In genomic region chr6:138863331-138863730, GRCh38 we compare ENCODE assay signal across 27 cellular contexts.
DNase-seq lines count a peak whose midpoint lies in the region; ATAC-seq and TF ChIP-seq lines count a peak whose summit lies in the region.
"Had no signal": no experiment of that assay in that cellular context is flagged by ENCODE, and none has a peak within 500 bp of the region (broad histone marks: within the 10 kb centered on the region; RNA-seq: fewer than 3 reads in every experiment).

No MANE protein-coding gene starts in this region.

- H3K27me3 ChIP-seq in SK-N-SH (ENCODE audit: insufficient read depth) (no peaks in the 10 kb centered on the region), gastroesophageal sphincter (no peaks in the 10 kb centered on the region), left lung (no peaks in the 10 kb centered on the region)
- H3K27me3 ChIP-seq: ascending aorta, testis, uterus had no signal

- no peak overlapping the region for H3K4me3 ChIP-seq in SK-N-SH (ENCODE audit: low read depth in 2 of 2, low read length in 1 of 2)
- H3K4me3 ChIP-seq in gastroesophageal sphincter, result no peak overlapping the region
- H3K4me3 ChIP-seq in left lung, result no peak overlapping the region
- H3K4me3 ChIP-seq: ascending aorta, GM23248, SK-N-MC, testis, uterus had no signal

- 0 out of 2 replicates have a peak overlapping the region, but pooled peaks have one; percentile 16 for H2AFZ ChIP-seq in SK-N-SH (ENCODE audit: low read depth)
- H2AFZ ChIP-seq: GM23248 had no signal

- no peaks in the 10 kb centered on the region for H3K79me2 ChIP-seq in SK-N-SH (ENCODE audit: insufficient read depth)

- TF ChIP-seq RAD21 in SK-N-SH (IDR thresholded peaks at IDR 0.05; ENCODE audit: low read length), result no peak

- H3K4me2 ChIP-seq in SK-N-SH, result no peak overlapping the region

- DNase-seq in SK-N-SH (no peak), left lung (peak in 1 of 2 donors; percentile 36), iPS-NIHi7 (ENCODE audit: extremely low spot score) (no peak), NCI-H1930 (lab: John Stamatoyannopoulos, UW) (no peak)
- no peak for DNase-seq in activated CD4-positive, CD25-positive, alpha-beta regulatory T cell treated with anti-CD3 and anti-CD28 coated beads, Interleukin-2, amount 50 U/mL, for 72 hours
- DNase-seq: 8988T; activated CD4-positive, alpha-beta T cell treated with anti-CD3 and anti-CD28 coated beads for 1 hour; activated CD8-positive, alpha-beta T cell treated with anti-CD3 and anti-CD28 coated beads for 36 hours; activated effector memory CD4-positive, alpha-beta T cell treated with Interleukin-2 at 50 U/mL for 16 hours; central memory CD4-positive, alpha-beta T cell; glutamatergic neuron; GM23248; IMR-90; NCI-H1105 treated with DMSO at 0.1 percent for 48 hours; NCI-H2029; NCI-H526; NK-92 treated with Interleukin-12 subunit alpha and Interleukin-12 subunit beta, amount 100 ng/mL, for 24 hours; stimulated activated CD4-positive, alpha-beta T cell treated with anti-CD3 and anti-CD28 coated beads, Interleukin-15, amount 100 ng/mL, for 24 hours; stimulated activated naive CD8-positive, alpha-beta T cell treated with anti-CD3 and anti-CD28 coated beads, Interleukin-15, Interleukin-2, amounts not matched to agents 100 U/mL and 50 U/mL, for 24 hours; T-helper 2 cell; testis; uterus had no signal

- H3K36me3 ChIP-seq in SK-N-SH (replicated peaks in 1 of 2; ENCODE audit: control insufficient read depth in 1 of 2, insufficient read depth in 2 of 2, low read length in 1 of 2) (no peaks in the 10 kb centered on the region), gastroesophageal sphincter (no peaks in the 10 kb centered on the region), left lung (no peaks in the 10 kb centered on the region)
- H3K36me3 ChIP-seq: ascending aorta, uterus had no signal

- ATAC-seq in SK-N-SH treated with all-trans-retinoic acid at 6 μM for 48 hours (no peak), gastroesophageal sphincter (peak; percentile 46), left lung (peak; percentile 99), HG03457 (IDR thresholded peaks at IDR 0.05; ENCODE audit: unreplicated experiment) (no peak)
- ATAC-seq: activated CD8-positive, alpha-beta T cell treated with anti-CD3 and anti-CD28 coated beads for 36 hours; stimulated activated naive CD8-positive, alpha-beta T cell treated with anti-CD3 and anti-CD28 coated beads, Interleukin-15, Interleukin-2, amounts not matched to agents 100 U/mL and 50 U/mL, for 24 hours had no signal

- no peaks in the 10 kb centered on the region for H3K9me2 ChIP-seq in SK-N-SH

- TF ChIP-seq EP300 in SK-N-SH (IDR thresholded peaks at IDR 0.05; ENCODE audit: borderline replicate concordance in 1 of 2, low read depth in 1 of 2, low read length in 1 of 2) (no peak), gastroesophageal sphincter (IDR thresholded peaks at IDR 0.05) (no peak)

- no peak overlapping the region for H3K27ac ChIP-seq in SK-N-SH (ENCODE audit: low read depth in 2 of 2, low read length in 1 of 2)
- peak overlapping the region; percentile 17 to 71 (median 56) for H3K27ac ChIP-seq in gastroesophageal sphincter
- H3K27ac ChIP-seq in left lung, result peak overlapping the region in 1 of 2 donors; percentile 55
- H3K27ac ChIP-seq: ascending aorta, GM23248, SK-N-MC, testis had no signal

- no peaks in the 10 kb centered on the region for H4K20me1 ChIP-seq in SK-N-SH (ENCODE audit: insufficient read depth)

- H3K4me1 ChIP-seq in SK-N-SH (ENCODE audit: control insufficient read depth in 1 of 2, insufficient read depth in 2 of 2, low read depth in 1 of 2, low read length in 1 of 2) (no peaks in the 10 kb centered on the region), gastroesophageal sphincter (peaks cover 0 to 22% (median 0%) of the 10 kb centered on the region in 3 donors), left lung (no peaks in the 10 kb centered on the region)
- H3K4me1 ChIP-seq: ascending aorta, testis, uterus had no signal

- 73% methylated on average over 8 of the region's 9 CpGs for whole genome bisulfite sequencing in SK-N-SH (ENCODE audit: low lambda C conversion rate)
- 36 to 48% methylated on average over 4 of the region's 9 CpGs for WGBS in gastroesophageal sphincter (ENCODE audit: low coverage in 1 of 2), 2 donors

- intact Hi-C loops in left lung (cut with DNase I), result no loop called here

- H3K9me3 ChIP-seq in SK-N-SH (no peaks in the 10 kb centered on the region), gastroesophageal sphincter (no peaks in the 10 kb centered on the region), left lung (no peaks in the 10 kb centered on the region)
- H3K9me3 ChIP-seq: ascending aorta, testis, uterus had no signal

- no peak for TF ChIP-seq POLR2A in gastroesophageal sphincter (IDR thresholded peaks at IDR 0.05)

- H3K9ac ChIP-seq in SK-N-SH, result no peak overlapping the region
- H3K9ac ChIP-seq: GM23248 had no signal

- POLR2A ChIA-PET in SK-N-SH (lab: Yijun Ruan, JAX), result no interaction called here

- CTCF ChIA-PET in SK-N-SH (lab: Yijun Ruan, JAX), result no interaction called here

- TF ChIP-seq CTCF in SK-N-SH (IDR thresholded peaks at IDR 0.05) (no peak), gastroesophageal sphincter (IDR thresholded peaks at IDR 0.05) (no peak), left lung (IDR thresholded peaks at IDR 0.05) (no peak)

- H3F3A ChIP-seq in SK-N-SH (replicated peaks; ENCODE audit: insufficient read depth), result no peaks in the 10 kb centered on the region

TF ChIP-seq in SK-N-SH, 30 proteins besides CTCF, POLR2A, EP300 and RAD21 (continues in another document):
- TF ChIP-seq FOXJ3 (CRISPR knock-in tag; IDR thresholded peaks at IDR 0.05) (no peak), MEF2A (IDR thresholded peaks at IDR 0.05; ENCODE audit: borderline replicate concordance, low read depth) (no peak), ELF1 (IDR thresholded peaks at IDR 0.05) (no peak), MXI1 (IDR thresholded peaks at IDR 0.05; ENCODE audit: low read depth, low read length) (no peak)
- TF ChIP-seq, protein P1, sequence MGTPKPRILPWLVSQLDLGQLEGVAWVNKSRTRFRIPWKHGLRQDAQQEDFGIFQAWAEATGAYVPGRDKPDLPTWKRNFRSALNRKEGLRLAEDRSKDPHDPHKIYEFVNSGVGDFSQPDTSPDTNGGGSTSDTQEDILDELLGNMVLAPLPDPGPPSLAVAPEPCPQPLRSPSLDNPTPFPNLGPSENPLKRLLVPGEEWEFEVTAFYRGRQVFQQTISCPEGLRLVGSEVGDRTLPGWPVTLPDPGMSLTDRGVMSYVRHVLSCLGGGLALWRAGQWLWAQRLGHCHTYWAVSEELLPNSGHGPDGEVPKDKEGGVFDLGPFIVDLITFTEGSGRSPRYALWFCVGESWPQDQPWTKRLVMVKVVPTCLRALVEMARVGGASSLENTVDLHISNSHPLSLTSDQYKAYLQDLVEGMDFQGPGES (IDR thresholded peaks at IDR 0.05; ENCODE audit: low read depth, low read length), result no peak
- TF ChIP-seq, protein P2, sequence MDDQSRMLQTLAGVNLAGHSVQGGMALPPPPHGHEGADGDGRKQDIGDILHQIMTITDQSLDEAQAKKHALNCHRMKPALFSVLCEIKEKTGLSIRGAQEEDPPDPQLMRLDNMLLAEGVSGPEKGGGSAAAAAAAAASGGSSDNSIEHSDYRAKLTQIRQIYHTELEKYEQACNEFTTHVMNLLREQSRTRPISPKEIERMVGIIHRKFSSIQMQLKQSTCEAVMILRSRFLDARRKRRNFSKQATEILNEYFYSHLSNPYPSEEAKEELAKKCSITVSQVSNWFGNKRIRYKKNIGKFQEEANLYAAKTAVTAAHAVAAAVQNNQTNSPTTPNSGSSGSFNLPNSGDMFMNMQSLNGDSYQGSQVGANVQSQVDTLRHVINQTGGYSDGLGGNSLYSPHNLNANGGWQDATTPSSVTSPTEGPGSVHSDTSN (IDR thresholded peaks at IDR 0.05), result no peak

TF ChIP-seq in SK-N-SH treated with all-trans-retinoic acid at 6 μM for 48 hours, 23 proteins besides CTCF, POLR2A, EP300 and RAD21:
- no peak for TF ChIP-seq RARB (CRISPR knock-in tag; IDR thresholded peaks at IDR 0.05)
- no peak for TF ChIP-seq BACH2 (CRISPR knock-in tag; IDR thresholded peaks at IDR 0.05; ENCODE audit: borderline replicate concordance)
- TF ChIP-seq, protein P3, sequence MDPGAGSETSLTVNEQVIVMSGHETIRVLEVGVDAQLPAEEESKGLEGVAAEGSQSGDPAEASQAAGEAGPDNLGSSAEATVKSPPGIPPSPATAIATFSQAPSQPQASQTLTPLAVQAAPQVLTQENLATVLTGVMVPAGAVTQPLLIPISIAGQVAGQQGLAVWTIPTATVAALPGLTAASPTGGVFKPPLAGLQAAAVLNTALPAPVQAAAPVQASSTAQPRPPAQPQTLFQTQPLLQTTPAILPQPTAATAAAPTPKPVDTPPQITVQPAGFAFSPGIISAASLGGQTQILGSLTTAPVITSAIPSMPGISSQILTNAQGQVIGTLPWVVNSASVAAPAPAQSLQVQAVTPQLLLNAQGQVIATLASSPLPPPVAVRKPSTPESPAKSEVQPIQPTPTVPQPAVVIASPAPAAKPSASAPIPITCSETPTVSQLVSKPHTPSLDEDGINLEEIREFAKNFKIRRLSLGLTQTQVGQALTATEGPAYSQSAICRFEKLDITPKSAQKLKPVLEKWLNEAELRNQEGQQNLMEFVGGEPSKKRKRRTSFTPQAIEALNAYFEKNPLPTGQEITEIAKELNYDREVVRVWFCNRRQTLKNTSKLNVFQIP (CRISPR knock-in tag; IDR thresholded peaks at IDR 0.05; ENCODE audit: borderline replicate concordance, low read depth), result no peak
- TF ChIP-seq TOX (CRISPR knock-in tag; IDR thresholded peaks at IDR 0.05; ENCODE audit: borderline replicate concordance), result no peak
- TF ChIP-seq ZNF565 (CRISPR knock-in tag; conservative IDR thresholded peaks at IDR 0.05; ENCODE audit: low read depth), result no peak
- TF ChIP-seq ZC3H10 (CRISPR knock-in tag; IDR thresholded peaks at IDR 0.05), result no peak
- no peak for TF ChIP-seq ESRRG (CRISPR knock-in tag; IDR thresholded peaks at IDR 0.05)

Comparison
In these comparisons a context has a peak if more than half of its experiments do, and no peak if none do; other contexts are left out.
1. H3K27ac ChIP-seq: peak in gastroesophageal sphincter (4 of 4); none in SK-N-SH (0 of 2).
2. ATAC-seq: peak in gastroesophageal sphincter (single experiment) and left lung (single experiment); none in SK-N-SH treated with all-trans-retinoic acid at 6 μM for 48 hours (single experiment) and HG03457 (single experiment).